In genomic region chr17:36094746-36095145, GRCh38 we compare ENCODE assay signal across 20 cellular contexts. TPM values are rescaled to one million over a fixed set of nuclear protein-coding genes. Genes with fewer than 3 reads are reported as not detected.
"Had no signal": no experiment of that assay in that cellular context is flagged by ENCODE, and none has a peak within 500 bp of the region (broad histone marks: within the 10 kb centered on the region; RNA-seq: fewer than 3 reads in every experiment).

No MANE protein-coding gene starts in this region.

- H3K4me1 Mint-ChIP-seq: activated naive CD4-positive, alpha-beta T cell treated with anti-CD3 and anti-CD28 coated beads, Interleukin-2, amount 50 U/mL, for 24 hours; brain; nephron had no signal

- ATAC-seq: activated CD4-positive, CD25-positive, alpha-beta regulatory T cell treated with anti-CD3 and anti-CD28 coated beads, Interleukin-2, amount 50 U/mL, for 24 hours; stimulated activated memory B cell treated with anti-CD40 and anti-IgM and Interleukin-4, amounts not matched to agents 10 μg/mL and 1 μg/mL and 100 μg/mL, for 72 hours had no signal

- H3K27ac ChIP-seq: coronary artery, esophagus squamous epithelium, hepatocyte had no signal

- DNase-seq: activated effector memory CD4-positive, alpha-beta T cell treated with anti-CD3 and anti-CD28 coated beads, Interleukin-2, amount 50 U/mL, for 16 hours; activated T-cell treated with anti-CD3 and anti-CD28 coated beads, Interleukin-2, amount 50 U/mL, for 48 hours; central memory CD4-positive, alpha-beta T cell; effector CD4-positive, alpha-beta T cell; esophagus squamous epithelium; mesenchymal stem cell; occipital lobe; trophoblast cell had no signal

- H3K9me3 ChIP-seq: esophagus squamous epithelium had no signal

- H3K4me3 Mint-ChIP-seq: activated naive CD4-positive, alpha-beta T cell treated with anti-CD3 and anti-CD28 coated beads, Interleukin-2, amount 50 U/mL, for 24 hours; brain; nephron; stimulated activated memory B cell treated with anti-CD40 and anti-IgM and Interleukin-4, amounts not matched to agents 10 μg/mL and 1 μg/mL and 100 μg/mL, for 72 hours; T-helper 2 cell treated with Interferon-gamma antibody and Interleukin-4, amounts not matched to agents 5 μg/mL and 100 μg/mL, for 36 hours had no signal

- H3K4me3 ChIP-seq: coronary artery, esophagus squamous epithelium, hepatocyte had no signal

- H3K4me1 ChIP-seq: esophagus squamous epithelium had no signal

- H3K27ac Mint-ChIP-seq: activated naive CD4-positive, alpha-beta T cell treated with anti-CD3 and anti-CD28 coated beads, Interleukin-2, amount 50 U/mL, for 24 hours; brain; nephron; stimulated activated memory B cell treated with anti-CD40 and anti-IgM and Interleukin-4, amounts not matched to agents 10 μg/mL and 1 μg/mL and 100 μg/mL, for 72 hours; T-helper 2 cell treated with Interferon-gamma antibody and Interleukin-4, amounts not matched to agents 5 μg/mL and 100 μg/mL, for 36 hours had no signal

- H3K9me3 Mint-ChIP-seq: activated naive CD4-positive, alpha-beta T cell treated with anti-CD3 and anti-CD28 coated beads, Interleukin-2, amount 50 U/mL, for 24 hours; nephron; stimulated activated memory B cell treated with anti-CD40 and anti-IgM and Interleukin-4, amounts not matched to agents 10 μg/mL and 1 μg/mL and 100 μg/mL, for 72 hours; T-helper 2 cell treated with Interferon-gamma antibody and Interleukin-4, amounts not matched to agents 5 μg/mL and 100 μg/mL, for 36 hours had no signal

- H3K36me3 ChIP-seq: esophagus squamous epithelium had no signal

- H3K36me3 Mint-ChIP-seq: activated naive CD4-positive, alpha-beta T cell treated with anti-CD3 and anti-CD28 coated beads, Interleukin-2, amount 50 U/mL, for 24 hours; brain; stimulated activated memory B cell treated with anti-CD40 and anti-IgM and Interleukin-4, amounts not matched to agents 10 μg/mL and 1 μg/mL and 100 μg/mL, for 72 hours had no signal

- H3K27me3 ChIP-seq: hepatocyte had no signal

RNA-seq across cellular contexts. Expression of gene CCL3, which starts 4.8 kb away (rescaled TPM):
- total RNA-seq: endothelial cell of umbilical vein, fibroblast of villous mesenchyme, glomerular endothelial cell had no signal
- polyA plus RNA-seq: endothelial cell of umbilical vein had no signal

RNA-seq across cellular contexts. Expression of gene CCL4, which starts 8.9 kb away (rescaled TPM):
- total RNA-seq: endothelial cell of umbilical vein, fibroblast of villous mesenchyme, glomerular endothelial cell, kidney epithelial cell had no signal
- polyA plus RNA-seq: endothelial cell of umbilical vein had no signal

RNA-seq across cellular contexts. Expression of gene CCL18, which starts 30.7 kb away (rescaled TPM):
- total RNA-seq: endothelial cell of umbilical vein, fibroblast of villous mesenchyme, glomerular endothelial cell, kidney epithelial cell, occipital lobe had no signal
- polyA plus RNA-seq: endothelial cell of umbilical vein had no signal
